ENCODE assay signal across 16 cellular contexts in the genomic region with DNA sequence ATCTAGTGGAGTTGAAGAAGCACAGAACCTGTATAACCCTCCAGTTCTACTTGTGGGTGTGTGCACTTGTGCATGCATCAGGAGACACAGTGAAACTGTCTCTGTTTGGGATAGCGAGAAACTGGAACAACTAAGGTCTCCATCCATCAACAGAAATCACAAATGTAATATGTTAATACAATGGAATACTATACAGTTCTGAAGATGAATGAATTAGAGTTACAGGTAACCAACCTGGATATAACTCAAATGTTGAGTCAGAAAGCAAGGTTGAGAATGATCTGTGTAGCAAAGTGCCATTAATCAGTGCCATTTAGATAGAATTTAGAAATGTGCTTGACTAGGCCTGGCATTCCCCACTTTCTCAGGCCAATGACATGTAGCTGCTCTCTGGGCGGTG. TPM values are rescaled to one million over a fixed set of nuclear protein-coding genes. Genes with fewer than 3 reads are reported as not detected.
"Had no signal": no experiment of that assay in that cellular context is flagged by ENCODE, and none has a peak within 500 bp of the region (broad histone marks: within the 10 kb centered on the region; RNA-seq: fewer than 3 reads in every experiment).

No MANE protein-coding gene starts in this region.

- H3K4me3 ChIP-seq: cardiac muscle cell, gastrocnemius medialis, neural progenitor cell, tibial artery, uterus had no signal

- H3K27ac ChIP-seq: cardiac muscle cell, gastrocnemius medialis, neural progenitor cell, uterus had no signal

- H3K27me3 ChIP-seq: cardiac muscle cell, gastrocnemius medialis, neural progenitor cell, tibial artery, uterus had no signal

- H3K36me3 Mint-ChIP-seq: mesothelial cell of epicardium, neural progenitor cell had no signal

- H3K9ac ChIP-seq: neural progenitor cell had no signal

- DNase-seq: activated CD4-positive, alpha-beta T cell treated with anti-CD3 and anti-CD28 coated beads, Interleukin-2, amount 50 U/mL, for 4 hours; activated CD4-positive, CD25-positive, alpha-beta regulatory T cell treated with anti-CD3 and anti-CD28 coated beads, Interleukin-2, amount 50 U/mL, for 72 hours; activated naive CD8-positive, alpha-beta T cell treated with anti-CD3 and anti-CD28 coated beads, Interleukin-2, amount 10 ng/mL, durations not matched to agents 7 days and 5 days; aorta; gastrocnemius medialis; posterior cingulate gyrus; small intestine; T-helper 2 cell; tibial artery; uterus had no signal

- H3K4me1 ChIP-seq: neural progenitor cell, uterus had no signal

- H3K4me3 Mint-ChIP-seq: activated naive CD8-positive, alpha-beta T cell treated with anti-CD3 and anti-CD28 coated beads, Interleukin-2, amount 10 ng/mL, durations not matched to agents 7 days and 5 days; mesothelial cell of epicardium; neural progenitor cell; stimulated activated effector memory CD8-positive, alpha-beta T cell treated with anti-CD3 and anti-CD28 coated beads, Interleukin-12 subunit alpha, Interleukin-12 subunit beta, amount 100 ng/mL, for 72 hours had no signal

- H3K27ac Mint-ChIP-seq: activated naive CD8-positive, alpha-beta T cell treated with anti-CD3 and anti-CD28 coated beads, Interleukin-2, amount 10 ng/mL, durations not matched to agents 7 days and 5 days; mesothelial cell of epicardium; neural progenitor cell; stimulated activated effector memory CD8-positive, alpha-beta T cell treated with anti-CD3 and anti-CD28 coated beads, Interleukin-12 subunit alpha, Interleukin-12 subunit beta, amount 100 ng/mL, for 72 hours had no signal

- H3K36me3 ChIP-seq: cardiac muscle cell, gastrocnemius medialis, neural progenitor cell, tibial artery, uterus had no signal

- H3K4me2 ChIP-seq: neural progenitor cell had no signal

- H3K9me3 ChIP-seq: gastrocnemius medialis, tibial artery, uterus had no signal

- H2AFZ ChIP-seq: neural progenitor cell had no signal

- H3K9me3 Mint-ChIP-seq: activated naive CD8-positive, alpha-beta T cell treated with anti-CD3 and anti-CD28 coated beads, Interleukin-2, amount 10 ng/mL, durations not matched to agents 7 days and 5 days; mesothelial cell of epicardium; neural progenitor cell; stimulated activated effector memory CD8-positive, alpha-beta T cell treated with anti-CD3 and anti-CD28 coated beads, Interleukin-12 subunit alpha, Interleukin-12 subunit beta, amount 100 ng/mL, for 72 hours had no signal

- ATAC-seq: gastrocnemius medialis; stimulated activated effector memory CD8-positive, alpha-beta T cell treated with anti-CD3 and anti-CD28 coated beads, Interleukin-12 subunit alpha, Interleukin-12 subunit beta, amount 100 ng/mL, for 72 hours had no signal

RNA-seq across cellular contexts. Expression of a gene that starts 20.0 kb away (rescaled TPM):
- total RNA-seq: activated naive CD8-positive, alpha-beta T cell treated with anti-CD3 and anti-CD28 coated beads, Interleukin-2, amount 10 ng/mL, durations not matched to agents 7 days and 5 days; cardiac muscle cell; kidney epithelial cell; mesothelial cell of epicardium; myocyte had no signal
- polyA plus RNA-seq: cardiac muscle cell had no signal
